Comparison of ENCODE assay signal across 17 cellular contexts in the genomic region with DNA sequence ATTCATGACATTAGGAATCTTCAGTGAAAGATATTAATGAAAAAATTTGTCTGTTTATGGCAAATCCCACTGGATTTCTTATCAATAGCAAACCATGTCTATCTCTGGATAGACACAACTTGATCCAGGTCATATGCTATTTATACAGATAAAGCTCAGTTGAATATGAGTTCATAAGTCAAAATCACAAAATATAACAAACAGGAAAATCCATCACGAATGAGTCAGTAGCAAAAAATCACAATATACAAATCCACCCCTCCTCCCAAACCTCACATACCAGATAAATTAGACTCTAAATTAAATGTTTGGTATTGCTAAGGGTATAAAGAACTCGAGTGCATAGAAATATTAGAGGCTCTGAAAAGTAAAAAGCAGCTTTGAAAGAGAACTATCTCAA.
"Had no signal": no experiment of that assay in that cellular context is flagged by ENCODE, and none has a peak within 500 bp of the region (broad histone marks: within the 10 kb centered on the region; RNA-seq: fewer than 3 reads in every experiment).

No MANE protein-coding gene starts in this region.

- H3K4me3 Mint-ChIP-seq: activated CD4-positive, alpha-beta T cell treated with anti-CD3 and anti-CD28 coated beads, Interleukin-2, amount 10 ng/mL, durations not matched to agents 7 days and 5 days; activated naive CD4-positive, alpha-beta T cell treated with anti-CD3 and anti-CD28 coated beads, Interleukin-2, amount 10 ng/mL, durations not matched to agents 7 days and 5 days; activated naive CD8-positive, alpha-beta T cell treated with anti-CD3 and anti-CD28 coated beads, Interleukin-2, amount 50 U/mL, for 24 hours; endodermal cell; memory B cell had no signal

- DNase-seq: activated CD4-positive, alpha-beta T cell treated with anti-CD3 and anti-CD28 coated beads, Interleukin-2, amount 10 ng/mL, durations not matched to agents 7 days and 5 days; activated CD8-positive, alpha-beta memory T cell treated with anti-CD3 and anti-CD28 coated beads, Interleukin-2, amount 50 U/mL, for 4 hours; activated effector memory CD4-positive, alpha-beta T cell treated with Interleukin-2 at 50 U/mL for 16 hours; activated naive CD4-positive, alpha-beta T cell treated with anti-CD3 and anti-CD28 coated beads, Interleukin-2, amount 10 ng/mL, durations not matched to agents 7 days and 5 days; activated naive CD8-positive, alpha-beta T cell treated with anti-CD3 and anti-CD28 coated beads, Interleukin-2, amount 50 U/mL, for 24 hours; activated T-cell treated with anti-CD3 and anti-CD28 coated beads, Interleukin-2, amount 50 U/mL, for 48 hours; endodermal cell; heart left ventricle; left ventricle myocardium superior; retina; stimulated activated CD4-positive, alpha-beta T cell treated with anti-CD3 and anti-CD28 coated beads, Interleukin-12 subunit alpha, Interleukin-12 subunit beta, amount 100 ng/mL, for 4 hours; stimulated activated CD4-positive, alpha-beta T cell treated with anti-CD3 and anti-CD28 coated beads, Interleukin-2, amount 100 ng/mL, for 24 hours; stimulated activated naive CD4-positive, alpha-beta T cell treated with Interleukin-2 at 50 U/mL for 16 hours; tibial artery had no signal

- ATAC-seq: activated naive CD8-positive, alpha-beta T cell treated with anti-CD3 and anti-CD28 coated beads, Interleukin-2, amount 50 U/mL, for 24 hours; gastroesophageal sphincter; heart left ventricle; left ventricle myocardium superior had no signal

- H3K27me3 ChIP-seq: ascending aorta, gastroesophageal sphincter, heart left ventricle, tibial artery had no signal

- H3K36me3 Mint-ChIP-seq: activated naive CD4-positive, alpha-beta T cell treated with anti-CD3 and anti-CD28 coated beads, Interleukin-2, amount 10 ng/mL, durations not matched to agents 7 days and 5 days; memory B cell had no signal

- H3K9me3 Mint-ChIP-seq: activated CD4-positive, alpha-beta T cell treated with anti-CD3 and anti-CD28 coated beads, Interleukin-2, amount 10 ng/mL, durations not matched to agents 7 days and 5 days; activated naive CD4-positive, alpha-beta T cell treated with anti-CD3 and anti-CD28 coated beads, Interleukin-2, amount 10 ng/mL, durations not matched to agents 7 days and 5 days; activated naive CD8-positive, alpha-beta T cell treated with anti-CD3 and anti-CD28 coated beads, Interleukin-2, amount 50 U/mL, for 24 hours; endodermal cell had no signal

- H3K4me1 ChIP-seq: ascending aorta, gastroesophageal sphincter, heart left ventricle, tibial artery had no signal

- H3K36me3 ChIP-seq: ascending aorta, gastroesophageal sphincter, heart left ventricle, tibial artery had no signal

- H3K4me3 ChIP-seq: ascending aorta, gastroesophageal sphincter, heart left ventricle, tibial artery had no signal

- H3K9me3 ChIP-seq: ascending aorta, gastroesophageal sphincter, heart left ventricle, tibial artery had no signal

- H3K27ac ChIP-seq: ascending aorta, gastroesophageal sphincter, heart left ventricle, tibial artery had no signal

- H3K4me1 Mint-ChIP-seq: activated CD4-positive, alpha-beta T cell treated with anti-CD3 and anti-CD28 coated beads, Interleukin-2, amount 10 ng/mL, durations not matched to agents 7 days and 5 days; activated naive CD4-positive, alpha-beta T cell treated with anti-CD3 and anti-CD28 coated beads, Interleukin-2, amount 10 ng/mL, durations not matched to agents 7 days and 5 days; activated naive CD8-positive, alpha-beta T cell treated with anti-CD3 and anti-CD28 coated beads, Interleukin-2, amount 50 U/mL, for 24 hours; endodermal cell; memory B cell had no signal

- H3K27ac Mint-ChIP-seq: activated CD4-positive, alpha-beta T cell treated with anti-CD3 and anti-CD28 coated beads, Interleukin-2, amount 10 ng/mL, durations not matched to agents 7 days and 5 days; activated naive CD4-positive, alpha-beta T cell treated with anti-CD3 and anti-CD28 coated beads, Interleukin-2, amount 10 ng/mL, durations not matched to agents 7 days and 5 days; activated naive CD8-positive, alpha-beta T cell treated with anti-CD3 and anti-CD28 coated beads, Interleukin-2, amount 50 U/mL, for 24 hours; endodermal cell; memory B cell had no signal

- H3K27me3 Mint-ChIP-seq: activated CD4-positive, alpha-beta T cell treated with anti-CD3 and anti-CD28 coated beads, Interleukin-2, amount 10 ng/mL, durations not matched to agents 7 days and 5 days; activated naive CD4-positive, alpha-beta T cell treated with anti-CD3 and anti-CD28 coated beads, Interleukin-2, amount 10 ng/mL, durations not matched to agents 7 days and 5 days; activated naive CD8-positive, alpha-beta T cell treated with anti-CD3 and anti-CD28 coated beads, Interleukin-2, amount 50 U/mL, for 24 hours; memory B cell had no signal
